ENCODE assay signal across 8 cellular contexts in genomic region chr5:95809414-95809960, GRCh38. TPM values are rescaled to one million over a fixed set of nuclear protein-coding genes. Genes with fewer than 3 reads are reported as not detected.
DNase-seq lines count a peak whose midpoint lies in the region; ATAC-seq and TF ChIP-seq lines count a peak whose summit lies in the region.

No MANE protein-coding gene starts in this region.

- DNase-seq in Ammon's horn (ENCODE audit: low spot score) = peak; percentile 45
- no peak for DNase-seq in NB4 (ENCODE audit: low read depth)
- DNase-seq in endothelial cell (ENCODE audit: low spot score) = no peak
- DNase-seq in neuronal stem cell (ENCODE audit: low spot score) = no peak
- DNase-seq in NCI-H524 (lab: John Stamatoyannopoulos, UW) = no peak
- no peak for DNase-seq in activated effector memory CD4-positive, alpha-beta T cell treated with anti-CD3 and anti-CD28 coated beads, Interleukin-2, amount 50 U/mL, for 16 hours

- peak overlapping the region; percentile 64 for H3K27ac Mint-ChIP-seq in endothelial cell (ENCODE audit: unreplicated experiment)

- H3K36me3 ChIP-seq in neuronal stem cell (replicated peaks in 1 of 2; ENCODE audit: control insufficient read depth in 2 of 2, insufficient read depth in 2 of 2, low read length in 2 of 2) = no peaks in the 10 kb centered on the region

- H3K18ac ChIP-seq in neuronal stem cell (ENCODE audit: low read length) = no peak overlapping the region

- H3K4me1 Mint-ChIP-seq in endothelial cell (ENCODE audit: unreplicated experiment) = peaks cover 27% of the 10 kb centered on the region

- TF ChIP-seq POLR2A in NB4 (IDR thresholded peaks at IDR 0.05; ENCODE audit: extremely low read depth, insufficient read length) = no peak

- no peak overlapping the region for H4K8ac ChIP-seq in neuronal stem cell (ENCODE audit: low read depth, low read length)

- H3K27ac ChIP-seq in neuronal stem cell (replicated peaks; ENCODE audit: low read length) = no peak overlapping the region

- no peak overlapping the region for H2BK120ac ChIP-seq in neuronal stem cell (ENCODE audit: low read depth, low read length)

- H3K27me3 ChIP-seq in neuronal stem cell (ENCODE audit: control insufficient read depth in 3 of 3, insufficient read depth in 3 of 3, low read depth in 1 of 3, low read length in 3 of 3) = no peaks in the 10 kb centered on the region

- H3K9me3 ChIP-seq in neuronal stem cell (replicated peaks in 1 of 2; ENCODE audit: control insufficient read depth in 2 of 2, insufficient read depth in 1 of 2, low read depth in 1 of 2, low read length in 2 of 2) = peaks cover 0 to 2% of the 10 kb centered on the region in 2 donors

- H2BK5ac ChIP-seq in neuronal stem cell (ENCODE audit: low read length) = no peak overlapping the region

- H2BK15ac ChIP-seq in neuronal stem cell (ENCODE audit: low read length) = no peak overlapping the region

- H2AFZ ChIP-seq in neuronal stem cell (ENCODE audit: low read length) = peak overlapping the region; percentile 29

- no peak overlapping the region for H4K91ac ChIP-seq in neuronal stem cell (ENCODE audit: low read depth, low read length, poor library complexity)

- no peak for TF ChIP-seq CTCF in NB4 (IDR thresholded peaks at IDR 0.05; ENCODE audit: low read depth, low read length)
- TF ChIP-seq CTCF in endothelial cell (IDR thresholded peaks at IDR 0.05; ENCODE audit: unreplicated experiment) = no peak

- peaks cover 2% of the 10 kb centered on the region for H3K27me3 Mint-ChIP-seq in endothelial cell (ENCODE audit: unreplicated experiment)

- H3K79me1 ChIP-seq in neuronal stem cell (ENCODE audit: low read depth, low read length) = no peaks in the 10 kb centered on the region

- WGBS in neuronal stem cell (ENCODE audit: extremely low coverage in 2 of 2, insufficient read length in 2 of 2, insufficient replicate concordance in 1 of 2), 2 donors = no CpG with 5 or more reads among the region's 2 CpGs

- no peak overlapping the region for H2AK5ac ChIP-seq in neuronal stem cell (ENCODE audit: low read depth, low read length)

- H3K23ac ChIP-seq in neuronal stem cell (ENCODE audit: low read depth, low read length, poor library complexity) = no peak overlapping the region

- no peak overlapping the region for H3K4me2 ChIP-seq in neuronal stem cell (ENCODE audit: insufficient read depth, low read length, poor library complexity, severe bottlenecking)

- H3K4me1 ChIP-seq in neuronal stem cell (ENCODE audit: control insufficient read depth in 2 of 2, insufficient read depth in 1 of 2, low read depth in 1 of 2, low read length in 2 of 2) = peaks cover 4 to 10% of the 10 kb centered on the region in 2 donors

- no peak for ATAC-seq in GM18519 (IDR thresholded peaks at IDR 0.05; ENCODE audit: low FRiP score, unreplicated experiment)
- ATAC-seq in HG03135 (IDR thresholded peaks at IDR 0.05; ENCODE audit: unreplicated experiment) = no peak

- H3K9me3 Mint-ChIP-seq in endothelial cell (ENCODE audit: unreplicated experiment) = no peaks in the 10 kb centered on the region

- H3K4ac ChIP-seq in neuronal stem cell (ENCODE audit: low read length) = no peak overlapping the region

- no peak overlapping the region for H2BK12ac ChIP-seq in neuronal stem cell (ENCODE audit: low read length)

- no peak overlapping the region for H3K4me3 Mint-ChIP-seq in endothelial cell (ENCODE audit: unreplicated experiment)

- H3K4me3 ChIP-seq in NB4 (ENCODE audit: low read depth, low read length) (peak overlapping the region; percentile 25), neuronal stem cell (ENCODE audit: low read length in 2 of 2) (no peak overlapping the region)

- H3K36me3 Mint-ChIP-seq in endothelial cell (ENCODE audit: low read depth, unreplicated experiment) = peaks cover 12% of the 10 kb centered on the region

- H3K9ac ChIP-seq in neuronal stem cell (ENCODE audit: low read depth, low read length, poor library complexity) = no peak overlapping the region

- H3K14ac ChIP-seq in neuronal stem cell (ENCODE audit: low read length) = no peak overlapping the region

RNA-seq across cellular contexts. Expression of gene GLRX, which starts 13.0 kb away (rescaled TPM):
- 27.5 TPM for total RNA-seq in endothelial cell (ENCODE audit: unreplicated experiment)
- polyA plus RNA-seq in neuronal stem cell (2013, experiment 1 of 2) = 13.5 TPM
- polyA plus RNA-seq in neuronal stem cell (2013, experiment 2 of 2) = 14.2 TPM
